7 cellular contexts compared by ENCODE assay signal in the genomic region with DNA sequence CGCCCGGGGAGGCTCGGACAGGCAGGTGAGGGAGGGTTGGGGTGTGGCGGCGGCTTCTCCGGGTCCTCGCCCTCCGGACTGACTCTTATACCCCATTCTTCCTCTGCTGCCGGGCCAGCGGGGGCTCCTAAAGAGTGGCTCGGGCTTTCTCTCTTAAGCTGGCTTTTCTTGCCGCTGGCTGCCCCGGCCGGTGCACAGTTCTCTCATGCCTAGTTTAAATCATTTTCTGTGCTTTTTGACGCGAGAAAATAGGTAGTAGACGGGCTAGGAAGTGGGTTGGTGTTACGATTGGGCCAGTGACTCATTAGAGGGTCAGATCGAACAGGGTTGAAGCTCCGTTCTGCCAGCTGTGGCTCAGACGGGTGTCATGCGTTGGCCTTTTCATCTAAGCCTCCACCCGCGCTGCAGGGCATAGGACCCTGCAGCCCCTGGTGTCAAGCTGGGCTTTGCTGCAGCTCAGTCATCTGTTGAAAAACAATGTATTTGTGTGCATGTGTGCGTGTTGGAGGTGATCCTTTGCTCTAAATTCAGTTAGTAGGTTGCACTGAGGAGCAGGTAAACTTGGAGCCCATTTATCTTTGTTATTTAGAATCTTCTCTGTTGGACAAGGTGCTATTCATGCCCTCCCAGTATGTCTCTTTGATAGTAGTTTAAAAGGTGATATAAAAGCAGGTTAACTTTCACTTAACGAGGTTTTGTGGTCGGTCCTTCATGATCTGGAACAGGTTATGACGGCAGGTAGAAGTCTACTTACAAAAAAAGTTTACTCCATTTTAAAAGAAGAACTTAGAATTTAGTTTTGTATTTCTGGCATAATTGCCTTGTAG. TPM values are rescaled to one million over a fixed set of nuclear protein-coding genes. Genes with fewer than 3 reads are reported as not detected.
DNase-seq lines count a peak whose midpoint lies in the region; ATAC-seq and TF ChIP-seq lines count a peak whose summit lies in the region.

No MANE protein-coding gene starts in this region.

- peaks cover 27% of the 10 kb centered on the region for H3K4me1 Mint-ChIP-seq in activated CD4-positive, alpha-beta T cell treated with anti-CD3 and anti-CD28 coated beads, Interleukin-2, amount 10 ng/mL, durations not matched to agents 24 days and 14 days

- no peaks in the 10 kb centered on the region for H3K9me3 ChIP-seq in lower lobe of right lung

- peaks cover 3% of the 10 kb centered on the region for H3K36me3 Mint-ChIP-seq in activated CD4-positive, alpha-beta T cell treated with anti-CD3 and anti-CD28 coated beads, Interleukin-2, amount 10 ng/mL, durations not matched to agents 24 days and 14 days (ENCODE audit: low read depth)

- no peaks in the 10 kb centered on the region for H3K9me3 Mint-ChIP-seq in activated CD4-positive, alpha-beta T cell treated with anti-CD3 and anti-CD28 coated beads, Interleukin-2, amount 10 ng/mL, durations not matched to agents 24 days and 14 days

- TF ChIP-seq CTCF in lower lobe of right lung (IDR thresholded peaks at IDR 0.05), result no peak

- H3K4me3 ChIP-seq in lower lobe of right lung, result peak overlapping the region; percentile 81

- DNase-seq in NAMALWA (ENCODE audit: low spot score) (peak; percentile 83), dermis blood vessel endothelial cell (peak; percentile 72), lower lobe of right lung (peak; percentile 64)
- peak; percentile 80 for DNase-seq in activated CD4-positive, alpha-beta T cell treated with anti-CD3 and anti-CD28 coated beads, Interleukin-2, amount 10 ng/mL, durations not matched to agents 24 days and 14 days
- DNase-seq in stimulated activated CD4-positive, alpha-beta T cell treated with anti-CD3 and anti-CD28 coated beads, TNF-alpha, amount 100 ng/mL, for 48 hours (ENCODE audit: low read depth in 3 of 3), result peak; percentile 12 to 28 (median 25)

- H3K36me3 ChIP-seq in lower lobe of right lung, result no peaks in the 10 kb centered on the region

- ATAC-seq in GM18498 (IDR thresholded peaks at IDR 0.05; ENCODE audit: unreplicated experiment) (peak; percentile 38), HG02588 (IDR thresholded peaks at IDR 0.05; ENCODE audit: unreplicated experiment) (peak; percentile 29), lower lobe of right lung (peak; percentile 40 to 51)

- peak overlapping the region; percentile 92 for H3K4me3 Mint-ChIP-seq in activated CD4-positive, alpha-beta T cell treated with anti-CD3 and anti-CD28 coated beads, Interleukin-2, amount 10 ng/mL, durations not matched to agents 24 days and 14 days

- peak overlapping the region; percentile 92 for H3K27ac Mint-ChIP-seq in activated CD4-positive, alpha-beta T cell treated with anti-CD3 and anti-CD28 coated beads, Interleukin-2, amount 10 ng/mL, durations not matched to agents 24 days and 14 days

- intact Hi-C loops in activated CD4-positive, alpha-beta T cell treated with anti-CD3 and anti-CD28 coated beads, Interleukin-2, amount 10 ng/mL, durations not matched to agents 24 days and 14 days (cut with micrococcal nuclease), result loop anchor here (1.0 to 10.0 kb wide), 7 partner anchors 87 to 1408 kb away; partner anchors contain the start of genes ANXA3 and PAQR3
- intact Hi-C loops in lower lobe of right lung (cut with DNase I), result no loop called here

- no peaks in the 10 kb centered on the region for H3K27me3 Mint-ChIP-seq in activated CD4-positive, alpha-beta T cell treated with anti-CD3 and anti-CD28 coated beads, Interleukin-2, amount 10 ng/mL, durations not matched to agents 24 days and 14 days

- H3K27me3 ChIP-seq in lower lobe of right lung (ENCODE audit: low read depth), result no peaks in the 10 kb centered on the region

- peak overlapping the region; percentile 100 for H3K27ac ChIP-seq in lower lobe of right lung

- H3K4me1 ChIP-seq in lower lobe of right lung, result peaks cover 27% of the 10 kb centered on the region

RNA-seq across cellular contexts. Expression of gene BMP2K, which starts 0.8 kb away (rescaled TPM):
- total RNA-seq in activated CD4-positive, alpha-beta T cell treated with anti-CD3 and anti-CD28 coated beads, Interleukin-2, amount 10 ng/mL, durations not matched to agents 24 days and 14 days, result 17.3 and 19.0 TPM in 2 replicates
- total RNA-seq in dermis blood vessel endothelial cell, result 95.1 and 138 TPM in 2 replicates
- 48.9 TPM for total RNA-seq in lower lobe of right lung

Comparison
In these comparisons a context has a peak if more than half of its experiments do, and no peak if none do; other contexts are left out.
1. Peak in every context shown above with its lines: DNase-seq, ATAC-seq, H3K4me3 ChIP-seq and H3K27ac ChIP-seq.
2. DNase-seq: peak in every context shown above with its lines; median percentile 83 in NAMALWA; 80 in activated CD4-positive, alpha-beta T cell treated with anti-CD3 and anti-CD28 coated beads, Interleukin-2, amount 10 ng/mL, durations not matched to agents 24 days and 14 days; 72 in dermis blood vessel endothelial cell; 64 in lower lobe of right lung; 25 in stimulated activated CD4-positive, alpha-beta T cell treated with anti-CD3 and anti-CD28 coated beads, TNF-alpha, amount 100 ng/mL, for 48 hours.